Comparison of ENCODE assay signal across 8 cellular contexts in the genomic region with DNA sequence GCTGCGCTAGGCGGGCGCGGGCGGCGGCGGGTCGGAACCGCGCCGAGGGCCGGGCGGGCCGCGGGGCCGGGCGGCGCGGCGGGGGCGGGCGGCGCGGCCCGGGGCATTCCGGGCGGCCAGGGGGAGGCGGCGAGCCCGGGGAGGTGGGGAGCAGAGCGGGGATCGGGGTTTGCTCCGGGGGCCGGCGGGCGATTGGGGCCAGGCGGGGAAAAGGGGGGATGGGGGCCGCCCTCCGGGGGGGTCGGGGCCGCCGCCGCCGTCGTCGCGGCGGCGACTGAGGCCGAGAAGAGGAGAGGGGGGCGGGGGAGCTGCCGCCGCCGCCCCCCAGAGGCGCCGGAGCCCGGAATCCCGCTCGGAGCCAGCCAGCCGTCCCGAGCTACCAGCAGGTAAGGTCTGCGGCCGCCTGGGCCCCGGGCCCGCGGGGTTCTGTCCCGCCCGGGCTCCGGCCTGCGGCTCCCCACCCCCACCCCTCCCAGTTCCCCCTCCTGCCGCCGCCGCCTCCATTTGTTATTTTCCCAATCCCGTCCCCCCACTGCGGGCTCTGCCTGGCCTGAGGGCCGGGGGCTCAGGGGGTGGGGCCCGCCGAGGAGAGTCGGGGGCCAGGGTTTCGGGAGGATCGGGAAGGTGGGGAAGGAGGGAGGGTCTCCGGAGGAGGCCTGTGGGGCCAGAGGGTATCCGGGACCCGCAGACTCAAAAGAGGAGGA. TPM values are rescaled to one million over a fixed set of nuclear protein-coding genes. Genes with fewer than 3 reads are reported as not detected.
DNase-seq lines count a peak whose midpoint lies in the region; ATAC-seq and TF ChIP-seq lines count a peak whose summit lies in the region.

No MANE protein-coding gene starts in this region.

- TF ChIP-seq CTCF in GM23338 (conservative IDR thresholded peaks at IDR 0.05; ENCODE audit: low read depth in 2 of 2) (no peak), WTC11 (IDR thresholded peaks at IDR 0.05) (no peak), prostate gland (IDR thresholded peaks at IDR 0.05) (no peak)

- H3K4me3 Mint-ChIP-seq in GM23338 = peak overlapping the region; percentile 97
- H3K4me3 Mint-ChIP-seq in WTC11 = peak overlapping the region; percentile 94

- H2AFZ ChIP-seq in GM23338 = no peak overlapping the region

- TF ChIP-seq POLR2A in prostate gland (IDR thresholded peaks at IDR 0.05) = no peak

- POLR2A ChIA-PET in WTC11 (lab: Charles Lee) = interaction anchor here (1.0 to 2.0 kb wide), 3 partner anchors 10 to 59 kb away, joined by 3 to 7 read pairs (median 4); no protein-coding TSS in a partner anchor

- peak overlapping the region; percentile 99 for H3K4me2 ChIP-seq in GM23338

- H3K4me3 ChIP-seq in GM23338 (peak overlapping the region; percentile 97), prostate gland (peak overlapping the region; percentile 92 to 95)

- DNase-seq in GM23338 (ENCODE audit: low spot score) (peak; percentile 47), WTC11 (ENCODE audit: low spot score) (no peak), Right ventricle myocardium inferior (ENCODE audit: missing footprints) (peak; percentile 64), prostate gland (ENCODE audit: low spot score) (no peak), NCI-H187 (lab: John Stamatoyannopoulos, UW) (no peak), NOMO-1 treated with dmso at 0.1 percent for 144 hours (lab: John Stamatoyannopoulos, UW; ENCODE audit: unreplicated experiment) (no peak), NCI-H2227 (lab: John Stamatoyannopoulos, UW; ENCODE audit: unreplicated experiment) (no peak)

- H3K27me3 Mint-ChIP-seq in GM23338 (ENCODE audit: insufficient read depth, low read depth, poor library complexity) (peaks cover 33% of the 10 kb centered on the region), WTC11 (ENCODE audit: low read depth) (no peaks in the 10 kb centered on the region)

- H3K9me3 Mint-ChIP-seq in GM23338 (no peaks in the 10 kb centered on the region; the same call in 1 of the 3 replicates), WTC11 (no peaks in the 10 kb centered on the region)

- H3K79me2 ChIP-seq in GM23338 (replicated peaks; ENCODE audit: insufficient read depth) = peaks cover 55% of the 10 kb centered on the region

- no peaks in the 10 kb centered on the region; the same call in 1 of the 2 replicates for H3K36me3 ChIP-seq in GM23338 (ENCODE audit: insufficient read depth)
- no peaks in the 10 kb centered on the region for H3K36me3 ChIP-seq in prostate gland

- H3K9me3 ChIP-seq in prostate gland = no peaks in the 10 kb centered on the region

- CTCF ChIA-PET in WTC11 (lab: Charles Lee) = interaction anchor here (0.9 to 6.6 kb wide), 5 partner anchors 9 to 59 kb away, joined by 3 to 93 read pairs (median 9); partner anchors contain the start of genes C12orf57 and RNU7-1

- peaks cover 57% of the 10 kb centered on the region for H3K4me1 Mint-ChIP-seq in GM23338
- peaks cover 58% of the 10 kb centered on the region for H3K4me1 Mint-ChIP-seq in WTC11

- WGBS in prostate gland = 1% methylated on average over 77 of the region's 84 CpGs

- ATAC-seq in GM23338 (no peak), WTC11 (no peak), Right ventricle myocardium inferior (no peak), GM18868 (IDR thresholded peaks at IDR 0.05; ENCODE audit: unreplicated experiment) (no peak)

- H3K36me3 Mint-ChIP-seq in GM23338 (ENCODE audit: low read depth) = peaks cover 26% of the 10 kb centered on the region
- peaks cover 8% of the 10 kb centered on the region for H3K36me3 Mint-ChIP-seq in WTC11

- peaks cover 20% of the 10 kb centered on the region for H4K20me1 ChIP-seq in GM23338 (replicated peaks; ENCODE audit: insufficient read depth)

- intact Hi-C loops in Right ventricle myocardium inferior (cut with DNase I) (loop anchor here (2.0 to 5.0 kb wide), 3 partner anchors 15 to 184 kb away; partner anchors contain the start of genes LPCAT3 and RNU7-1), prostate gland (cut with DNase I) (no loop called here)

- H3K27ac Mint-ChIP-seq in GM23338 (peak overlapping the region; percentile 82), WTC11 (peak overlapping the region; percentile 75; the same call in 1 of the 2 replicates)

- H3K4me1 ChIP-seq in GM23338 (ENCODE audit: insufficient read depth) (peaks cover 51% of the 10 kb centered on the region), prostate gland (replicated peaks) (peaks cover 22% of the 10 kb centered on the region)

- peaks cover 33% of the 10 kb centered on the region for H3F3A ChIP-seq in GM23338 (replicated peaks; ENCODE audit: low read depth)

- H3K9me2 ChIP-seq in GM23338 (ENCODE audit: insufficient read depth) = no peaks in the 10 kb centered on the region

- H3K27me3 ChIP-seq in GM23338 (ENCODE audit: insufficient read depth) (no peaks in the 10 kb centered on the region), prostate gland (replicated peaks; ENCODE audit: insufficient read depth) (no peaks in the 10 kb centered on the region)

- H3K27ac ChIP-seq in GM23338 (ENCODE audit: low read depth) (no peak overlapping the region), prostate gland (peak overlapping the region; percentile 94 to 98)

TF ChIP-seq in WTC11, 78 proteins besides CTCF, POLR2A, EP300 and RAD21:
- TF ChIP-seq SOX15 (CRISPR knock-in tag; IDR thresholded peaks at IDR 0.05) (no peak), SMAD4 (CRISPR knock-in tag; IDR thresholded peaks at IDR 0.05) (no peak), ZNF317 (CRISPR knock-in tag; IDR thresholded peaks at IDR 0.05; ENCODE audit: borderline replicate concordance, low read depth) (no peak), CBFB (CRISPR knock-in tag; IDR thresholded peaks at IDR 0.05; ENCODE audit: low read depth) (no peak), NR1H2 (CRISPR knock-in tag; IDR thresholded peaks at IDR 0.05) (no peak), ZNF121 (CRISPR knock-in tag; IDR thresholded peaks at IDR 0.05) (no peak), GRHL2 (CRISPR knock-in tag; IDR thresholded peaks at IDR 0.05; ENCODE audit: insufficient replicate concordance, severe bottlenecking) (no peak), FOXK1 (CRISPR knock-in tag; IDR thresholded peaks at IDR 0.05) (no peak)

RNA-seq across cellular contexts. Expression of gene ATN1, which starts 0.4 kb away (rescaled TPM):
- total RNA-seq in GM23338 (2014; rRNA removed; shearing (Covaris generic)) = 49.6 and 52.8 TPM in 2 replicates
- 27.2 and 29.5 TPM in 2 replicates for polyA plus RNA-seq in GM23338 (2016; fragmentation: Nextera tagmentation; extraction: Ambion mirVana)
- total RNA-seq in WTC11 (2021) (80.0 to 87.1 TPM (median 80.5 TPM) in 3 replicates), Right ventricle myocardium inferior (78.9 TPM), prostate gland (100 to 1,000 TPM in 1 of 2 donors, 10 to 100 TPM in 1; 93.0 to 129 TPM)

RNA-seq across cellular contexts. Expression of gene ENO2, which starts 13.8 kb away (rescaled TPM):
- total RNA-seq in GM23338 (2014; rRNA removed; shearing (Covaris generic)) = 50.8 and 53.5 TPM in 2 replicates
- polyA plus RNA-seq in GM23338 (2016; fragmentation: Nextera tagmentation; extraction: Ambion mirVana) = 43.5 and 50.0 TPM in 2 replicates
- total RNA-seq in WTC11 (2021) (118 to 170 TPM (median 165 TPM) in 3 replicates), Right ventricle myocardium inferior (10.2 TPM), prostate gland (10 to 100 TPM in 1 of 2 donors, 1 to 10 TPM in 1; 6.9 to 13.0 TPM)

RNA-seq across cellular contexts. Expression of gene RNU7-1, which starts 15.5 kb away (rescaled TPM):
- total RNA-seq in GM23338 (2014; rRNA removed; shearing (Covaris generic)) = not detected in 2 replicates
- not detected in 2 replicates for polyA plus RNA-seq in GM23338 (2016; fragmentation: Nextera tagmentation; extraction: Ambion mirVana)
- total RNA-seq in WTC11 (2021) (not detected in 3 replicates), Right ventricle myocardium inferior (not detected), prostate gland (not detected)

RNA-seq across cellular contexts. Expression of gene C12orf57, which starts 15.7 kb away (rescaled TPM):
- total RNA-seq in GM23338 (2014; rRNA removed; shearing (Covaris generic)) = 186 and 204 TPM in 2 replicates
- polyA plus RNA-seq in GM23338 (2016; fragmentation: Nextera tagmentation; extraction: Ambion mirVana) = 262 and 285 TPM in 2 replicates
- total RNA-seq in WTC11 (2021) = 158 to 181 TPM (median 172 TPM) in 3 replicates
- total RNA-seq in Right ventricle myocardium inferior = 250 TPM
- total RNA-seq in prostate gland = 100 to 1,000 TPM; 352 to 711 TPM

RNA-seq across cellular contexts. Expression of gene PTPN6, which starts 23.0 kb away (rescaled TPM):
- 24.7 and 25.3 TPM in 2 replicates for total RNA-seq in GM23338 (2014; rRNA removed; shearing (Covaris generic))
- 35.4 and 40.6 TPM in 2 replicates for polyA plus RNA-seq in GM23338 (2016; fragmentation: Nextera tagmentation; extraction: Ambion mirVana)
- total RNA-seq in WTC11 (2021) = 27.1 to 34.7 TPM (median 34.5 TPM) in 3 replicates
- total RNA-seq in Right ventricle myocardium inferior = 9.1 TPM
- 10 to 100 TPM; 30.6 to 43.2 TPM for total RNA-seq in prostate gland

Comparison
In these comparisons a context has a peak if more than half of its experiments do, and no peak if none do; other contexts are left out.
1. DNase-seq: peak in GM23338 (single experiment) and Right ventricle myocardium inferior (single experiment); none in WTC11 (single experiment), prostate gland (single experiment), NCI-H187 (0 of 2), NOMO-1 treated with dmso at 0.1 percent for 144 hours (single experiment) and NCI-H2227 (single experiment).